In genomic region chr1:201530741-201531521, GRCh38 we compare ENCODE assay signal across 8 cellular contexts. TPM values are rescaled to one million over a fixed set of nuclear protein-coding genes. Genes with fewer than 3 reads are reported as not detected.
A peak's percentile ranks its signal among the peaks of the same experiment; 100 is the strongest.
DNase-seq lines count a peak whose midpoint lies in the region; ATAC-seq, FAIRE-seq and TF ChIP-seq lines count a peak whose summit lies in the region.

No MANE protein-coding gene starts in this region.

- H3K9me3 ChIP-seq in breast epithelium: no peaks in the 10 kb centered on the region
- H3K9me3 ChIP-seq in kidney (ENCODE audit: control insufficient read depth in 1 of 2, low read length in 2 of 2): no peaks in the 10 kb centered on the region

- peak in 2 of 3 donors; percentile 57 to 70 for TF ChIP-seq CTCF in breast epithelium (IDR thresholded peaks at IDR 0.05)
- TF ChIP-seq CTCF in kidney (IDR thresholded peaks at IDR 0.05; ENCODE audit: borderline replicate concordance, extremely low read depth, insufficient read depth): peak; percentile 80
- no peak for TF ChIP-seq CTCF in natural killer cell (IDR thresholded peaks at IDR 0.05)

- no peak for FAIRE-seq in kidney (lab: Jason Lieb, UNC)

- H3K4me1 ChIP-seq in breast epithelium: peaks cover 0 to 8% of the 10 kb centered on the region in 2 donors
- H3K4me1 ChIP-seq in kidney (ENCODE audit: control insufficient read depth in 1 of 2, insufficient read depth in 1 of 2, low read depth in 1 of 2, low read length in 2 of 2): no peaks in the 10 kb centered on the region

- DNase-seq in Daoy (ENCODE audit: low read depth) (peak; percentile 89), Kasumi-1 (lab: John Stamatoyannopoulos, UW) (peak; percentile 73 to 85), RPMI7951 (ENCODE audit: low read depth) (peak; percentile 80), breast epithelium (ENCODE audit: low spot score in 2 of 2) (peak; percentile 73 to 76), kidney (peak; percentile 89), natural killer cell (no peak)
- peak; percentile 26 to 65 for DNase-seq in stimulated activated CD4-positive, alpha-beta T cell treated with anti-CD3 and anti-CD28 coated beads, Interleukin-2, amount 100 ng/mL, for 24 hours

- H3K27ac Mint-ChIP-seq in natural killer cell: no peak overlapping the region

- ATAC-seq in GM19395 (IDR thresholded peaks at IDR 0.05; ENCODE audit: unreplicated experiment): no peak
- ATAC-seq in natural killer cell: no peak

- no peaks in the 10 kb centered on the region for H3K36me3 Mint-ChIP-seq in natural killer cell

- no peaks in the 10 kb centered on the region for H3K27me3 ChIP-seq in breast epithelium

- intact Hi-C loops in breast epithelium (cut with DNase I; ENCODE audit: low total_unique reads) (no loop called here), kidney (cut with DNase I) (no loop called here), natural killer cell (cut with micrococcal nuclease) (no loop called here)

- peaks cover 8 to 13% of the 10 kb centered on the region in 2 donors for H3K27me3 Mint-ChIP-seq in natural killer cell (ENCODE audit: low read depth in 2 of 2)

- no peak for TF ChIP-seq POLR2A in breast epithelium (IDR thresholded peaks at IDR 0.05)

- no peak overlapping the region for H3K4me3 ChIP-seq in breast epithelium
- H3K4me3 ChIP-seq in kidney (ENCODE audit: low read length in 2 of 2): no peak overlapping the region

- H3K9ac ChIP-seq in kidney (ENCODE audit: low read length in 2 of 2): no peak overlapping the region

- no peaks in the 10 kb centered on the region for H3K9me3 Mint-ChIP-seq in natural killer cell

- H3K27ac ChIP-seq in breast epithelium (peak overlapping the region; percentile 52 to 84), kidney (ENCODE audit: low read depth in 2 of 2, low read length in 2 of 2) (peak overlapping the region in 1 of 2 donors; percentile 12)

- no peaks in the 10 kb centered on the region for H3K4me1 Mint-ChIP-seq in natural killer cell

- no peaks in the 10 kb centered on the region for H3K36me3 ChIP-seq in breast epithelium
- H3K36me3 ChIP-seq in kidney (ENCODE audit: control insufficient read depth in 1 of 2, insufficient read depth in 2 of 2, low read length in 2 of 2): no peaks in the 10 kb centered on the region

- H3K4me3 Mint-ChIP-seq in natural killer cell: no peak overlapping the region

RNA-seq across cellular contexts. Expression of gene NAV1, which starts 8.0 kb away (rescaled TPM):
- 39.2 and 51.8 TPM in 2 replicates for total RNA-seq in Daoy (2014; rRNA removed; shearing (Covaris generic))
- total RNA-seq in RPMI7951 (2014; rRNA removed; shearing (Covaris generic)): 24.7 and 27.6 TPM in 2 replicates
- total RNA-seq in breast epithelium: 10 to 100 TPM; 11.3 to 31.5 (median 22.7) TPM
- total RNA-seq in kidney: 23.0 TPM
- 1.7 TPM for polyA plus RNA-seq in kidney (ENCODE audit: insufficient read depth, low read depth, low replicate concordance)
- total RNA-seq in natural killer cell: 1 to 10 TPM; 2.5 to 3.9 (median 2.8) TPM

RNA-seq across cellular contexts. Expression of gene CSRP1, which starts 24.0 kb away (rescaled TPM):
- 866 and 897 TPM in 2 replicates for total RNA-seq in Daoy (2014; rRNA removed; shearing (Covaris generic))
- total RNA-seq in RPMI7951 (2014; rRNA removed; shearing (Covaris generic)): 292 and 402 TPM in 2 replicates
- 1,000 to 10,000 TPM in 1 of 3 donors, 100 to 1,000 TPM in 2; 186 to 1,491 (median 767) TPM for total RNA-seq in breast epithelium
- total RNA-seq in kidney: 236 TPM
- 211 TPM for polyA plus RNA-seq in kidney (ENCODE audit: insufficient read depth, low read depth, low replicate concordance)
- total RNA-seq in natural killer cell: 10 to 100 TPM; 36.9 to 48.4 (median 44.1) TPM
